8 cellular contexts compared by ENCODE assay signal in the genomic region with DNA sequence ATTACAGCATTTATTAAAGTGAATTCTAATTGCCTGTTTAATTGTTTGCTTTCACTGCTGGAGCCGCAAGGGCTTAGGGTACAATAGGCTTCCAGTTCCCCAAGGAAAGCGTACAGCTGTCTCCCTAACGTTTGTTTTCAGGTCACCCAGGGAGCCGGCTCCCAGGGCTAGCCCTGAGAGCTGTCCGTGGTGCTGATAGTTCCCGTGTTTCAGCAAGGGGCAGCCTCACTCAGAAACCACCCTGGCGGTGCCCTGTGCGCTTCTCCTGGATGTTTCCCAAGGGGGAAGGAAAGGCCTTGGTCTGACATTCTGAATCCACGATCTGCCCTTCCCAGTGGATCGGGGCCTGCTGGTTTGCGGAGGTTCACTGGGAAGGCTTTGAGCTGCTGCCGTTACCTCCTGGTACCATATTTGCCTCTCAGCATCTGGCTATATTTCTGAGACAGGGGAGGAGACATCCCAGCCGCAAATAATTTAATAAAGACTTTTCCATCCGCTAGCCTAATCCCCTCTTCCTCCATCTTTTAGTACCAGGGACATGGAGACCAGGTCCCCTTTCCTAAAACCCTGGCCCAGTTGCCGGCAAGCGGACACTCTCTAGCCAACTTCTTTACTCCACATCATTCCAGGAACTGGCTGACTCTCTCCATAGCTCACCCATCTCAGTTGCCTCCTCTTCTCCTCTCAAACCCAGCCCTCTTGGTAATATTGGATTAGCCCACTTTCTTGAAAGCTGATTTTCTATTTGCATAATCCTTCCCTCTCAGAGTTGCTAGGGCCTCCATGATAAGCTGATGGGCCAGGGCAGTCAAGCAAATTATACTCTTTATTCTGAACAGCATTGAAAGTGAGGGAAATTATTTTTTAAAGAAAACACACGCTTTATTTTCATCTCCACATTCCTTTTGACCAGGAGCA.
DNase-seq lines count a peak whose midpoint lies in the region; TF ChIP-seq lines count a peak whose summit lies in the region.

No MANE protein-coding gene starts in this region.

- no peaks in the 10 kb centered on the region for H3K36me3 Mint-ChIP-seq in neural crest cell (ENCODE audit: low read depth)

- H3K27me3 Mint-ChIP-seq in neural crest cell (ENCODE audit: low read depth), result peaks cover 64% of the 10 kb centered on the region

- in situ Hi-C loops in T47D (cut with HindIII; ENCODE audit: low pct_unique_long_range_greater_than_20kb, low sequenced_read_pairs), result no loop called here

- peak; percentile 17 to 73 for DNase-seq in NCI-H2081 (lab: John Stamatoyannopoulos, UW)
- no peak for DNase-seq in NCI-H2081 treated with DMSO at 0.1 percent for 48 hours (lab: John Stamatoyannopoulos, UW)
- peak; percentile 95 for DNase-seq in NCI-H69 (lab: John Stamatoyannopoulos, UW)
- peak; percentile 58 to 76 for DNase-seq in T47D (ENCODE audit: low read depth in 1 of 2, low spot score in 1 of 2)
- peak; percentile 84 for DNase-seq in neural crest cell (ENCODE audit: low read depth, low spot score)
- no peak for DNase-seq in SHP77 (lab: John Stamatoyannopoulos, UW)
- DNase-seq in NCI-H146 (lab: John Stamatoyannopoulos, UW), result no peak
- no peak for DNase-seq in GOT3 (lab: John Stamatoyannopoulos, UW)

- H3K4me3 Mint-ChIP-seq in neural crest cell, result no peak overlapping the region

- no peaks in the 10 kb centered on the region for H3K4me1 Mint-ChIP-seq in neural crest cell

- no peak overlapping the region for H3K27ac Mint-ChIP-seq in neural crest cell (ENCODE audit: unreplicated experiment)

- no peak for TF ChIP-seq CTCF in neural crest cell (conservative IDR thresholded peaks at IDR 0.05)

- no peaks in the 10 kb centered on the region for H3K9me3 Mint-ChIP-seq in neural crest cell

Comparison
In these comparisons a context has a peak if more than half of its experiments do, and no peak if none do; other contexts are left out.
1. DNase-seq: peak in NCI-H2081 (2 of 2), NCI-H69 (single experiment), T47D (2 of 2) and neural crest cell (single experiment); none in NCI-H2081 treated with DMSO at 0.1 percent for 48 hours (single experiment), SHP77 (0 of 2), NCI-H146 (single experiment) and GOT3 (single experiment).